ENCODE assay signal across 1 cellular context in genomic region chr18:63367241-63367953, GRCh38.
TF ChIP-seq lines count a peak whose summit lies in the region.

No MANE protein-coding gene starts in this region.

TF ChIP-seq in GM12878, 131 proteins besides CTCF, POLR2A, EP300 and RAD21 (continued from another document and continues in another):
- no peak for TF ChIP-seq PBX3 (IDR thresholded peaks at IDR 0.05; ENCODE audit: insufficient replicate concordance, low read depth, low read length)
- TF ChIP-seq MLLT1 (IDR thresholded peaks at IDR 0.05): 0 out of 2 replicates have a peak, but pooled peaks have one; percentile 31
- no peak for TF ChIP-seq RFX5 (IDR thresholded peaks at IDR 0.05; ENCODE audit: low read depth, low read length)
- TF ChIP-seq POU2F2 (IDR thresholded peaks at IDR 0.05; ENCODE audit: borderline replicate concordance, low read depth, low read length): peak; percentile 61; the same call in 1 of the 3 replicates
- TF ChIP-seq USF1 (IDR thresholded peaks at IDR 0.05; ENCODE audit: borderline replicate concordance, extremely low read length, insufficient read depth, low read depth, low read length): no peak
- no peak for TF ChIP-seq PAX8 (IDR thresholded peaks at IDR 0.05)
- TF ChIP-seq RAD51 (IDR thresholded peaks at IDR 0.05): no peak
- TF ChIP-seq STAT1 (conservative IDR thresholded peaks at IDR 0.05): 0 out of 2 replicates have a peak, but pooled peaks have one; percentile 31
- TF ChIP-seq YY1 (IDR thresholded peaks at IDR 0.05; ENCODE audit: low read depth, low read length): peak; percentile 85
- TF ChIP-seq ESRRA (IDR thresholded peaks at IDR 0.05; ENCODE audit: low read length): 0 out of 2 replicates have a peak, but pooled peaks have one; percentile 8
- TF ChIP-seq RB1 (IDR thresholded peaks at IDR 0.05; ENCODE audit: borderline replicate concordance): 0 out of 2 replicates have a peak, but pooled peaks have one; percentile 38
- TF ChIP-seq CREM (IDR thresholded peaks at IDR 0.05; ENCODE audit: low read depth): peak; percentile 59; the same call in 1 of the 2 replicates
- no peak for TF ChIP-seq IRF3 (IDR thresholded peaks at IDR 0.05)
- no peak for TF ChIP-seq CHD2 (IDR thresholded peaks at IDR 0.05; ENCODE audit: borderline replicate concordance, low read depth, low read length)
- TF ChIP-seq KLF5 (IDR thresholded peaks at IDR 0.05; ENCODE audit: partially characterized antibody): no peak
- peak; percentile 67 for TF ChIP-seq RUNX3 (IDR thresholded peaks at IDR 0.05; ENCODE audit: low read length)
- TF ChIP-seq POLR2AphosphoS2 (IDR thresholded peaks at IDR 0.05; ENCODE audit: low read depth, low read length): peak; percentile 78; the same call in 1 of the 2 replicates
- no peak for TF ChIP-seq IRF4 (IDR thresholded peaks at IDR 0.05; ENCODE audit: low read depth, low read length)
- peak; percentile 88 for TF ChIP-seq GATAD2B (conservative IDR thresholded peaks at IDR 0.05; ENCODE audit: low read depth)
- TF ChIP-seq PRDM15 (CRISPR knock-in tag; IDR thresholded peaks at IDR 0.05): no peak
- no peak for TF ChIP-seq BCLAF1 (IDR thresholded peaks at IDR 0.05)
- TF ChIP-seq TCF3 (IDR thresholded peaks at IDR 0.05; ENCODE audit: borderline replicate concordance, insufficient read depth, low read depth, low read length): no peak
- no peak for TF ChIP-seq JUNB (IDR thresholded peaks at IDR 0.05)
- TF ChIP-seq ZBTB40 (IDR thresholded peaks at IDR 0.05; ENCODE audit: borderline replicate concordance): peak; percentile 50; the same call in 1 of the 2 replicates
- no peak for TF ChIP-seq NRF1 (conservative IDR thresholded peaks at IDR 0.05; ENCODE audit: low read depth, low read length)
- TF ChIP-seq REST (IDR thresholded peaks at IDR 0.05; ENCODE audit: low read depth, low read length): no peak
- no peak; the same call in 1 of the 2 replicates for TF ChIP-seq MAX (IDR thresholded peaks at IDR 0.05; ENCODE audit: low read depth, low read length)
- TF ChIP-seq KAT2A (conservative IDR thresholded peaks at IDR 0.05; ENCODE audit: control insufficient read depth, low read depth, low read length): no peak
- TF ChIP-seq ZNF217 (IDR thresholded peaks at IDR 0.05): no peak
- TF ChIP-seq ETV6 (conservative IDR thresholded peaks at IDR 0.05 in 1 of 2, IDR thresholded peaks at IDR 0.05 in 1 of 2; ENCODE audit: borderline replicate concordance in 1 of 2, low read depth in 1 of 2): no peak
- no peak for TF ChIP-seq RELA (IDR thresholded peaks at IDR 0.05; ENCODE audit: borderline replicate concordance, partially characterized antibody)
